17 cellular contexts compared by ENCODE assay signal in genomic region chr12:64998327-64999156, GRCh38.
DNase-seq lines count a peak whose midpoint lies in the region; ATAC-seq, FAIRE-seq and TF ChIP-seq lines count a peak whose summit lies in the region.
"Had no signal": no experiment of that assay in that cellular context is flagged by ENCODE, and none has a peak within 500 bp of the region (broad histone marks: within the 10 kb centered on the region; RNA-seq: fewer than 3 reads in every experiment).

No MANE protein-coding gene starts in this region.

- POLR2A ChIA-PET in Caco-2 (lab: Charles Lee) = no interaction called here
- POLR2A ChIA-PET in activated CD8-positive, alpha-beta T cell treated with anti-CD3 and anti-CD28 coated beads, Interleukin-2, amount 10 ng/mL, durations not matched to agents 7 days and 5 days (lab: Charles Lee) = no interaction called here

- H3K27me3 ChIP-seq in Caco-2 (replicated peaks; ENCODE audit: control insufficient read depth, insufficient read depth, low read length) (no peaks in the 10 kb centered on the region), keratinocyte (ENCODE audit: control insufficient read depth, extremely low read depth, insufficient read depth, low read length) (no peaks in the 10 kb centered on the region)
- H3K27me3 ChIP-seq: sigmoid colon had no signal

- H2AFZ ChIP-seq in keratinocyte (ENCODE audit: control insufficient read depth, low read length) = peak overlapping the region; percentile 20

- dilution Hi-C loops in keratinocyte (cut with MboI; ENCODE audit: extremely low pct_ligation_motif_present, low sequenced_read_pairs) = no loop called here

- no peak overlapping the region for H3K27ac ChIP-seq in keratinocyte (ENCODE audit: control insufficient read depth, insufficient read depth, low read length)
- H3K27ac ChIP-seq: brain microvascular endothelial cell, sigmoid colon had no signal

- H3K9me3 Mint-ChIP-seq in Caco-2 (ENCODE audit: unreplicated experiment) = peaks cover 36% of the 10 kb centered on the region
- H3K9me3 Mint-ChIP-seq in activated CD8-positive, alpha-beta T cell treated with anti-CD3 and anti-CD28 coated beads, Interleukin-2, amount 10 ng/mL, durations not matched to agents 7 days and 5 days (ENCODE audit: insufficient read depth) = no peaks in the 10 kb centered on the region
- H3K9me3 Mint-ChIP-seq: activated naive CD8-positive, alpha-beta T cell treated with anti-CD3 and anti-CD28 coated beads for 36 hours had no signal

- in situ Hi-C loops in SK-MEL-5 (cut with HindIII; ENCODE audit: low pct_unique_long_range_greater_than_20kb, low sequenced_read_pairs) = no loop called here

- H3K9me1 ChIP-seq in keratinocyte (ENCODE audit: control insufficient read depth, extremely low read depth, insufficient read depth, low read length) = no peaks in the 10 kb centered on the region

- no TSS peak for BruUV-seq in Caco-2 (replicated peaks; lab: Mats Ljungman, UMichigan)

- FAIRE-seq in keratinocyte (lab: Jason Lieb, UNC) = peak; percentile 82

- ATAC-seq in HG02759 (IDR thresholded peaks at IDR 0.05; ENCODE audit: unreplicated experiment) = no peak
- ATAC-seq in GM18511 (IDR thresholded peaks at IDR 0.05; ENCODE audit: unreplicated experiment) = no peak
- no peak for ATAC-seq in activated CD8-positive, alpha-beta T cell treated with anti-CD3 and anti-CD28 coated beads, Interleukin-2, amount 10 ng/mL, durations not matched to agents 7 days and 5 days

- no peak overlapping the region for H3K9ac ChIP-seq in keratinocyte (ENCODE audit: control insufficient read depth, extremely low read depth, insufficient read depth, low read length)

- H3K4me3 ChIP-seq in Caco-2 (ENCODE audit: low read depth, low read length) = no peak overlapping the region
- H3K4me3 ChIP-seq in keratinocyte (ENCODE audit: control insufficient read depth in 2 of 3, extremely low read depth in 1 of 3, insufficient read depth in 2 of 3, low read depth in 1 of 3, low read length in 3 of 3) = no peak overlapping the region
- H3K4me3 ChIP-seq: sigmoid colon had no signal

- no peaks in the 10 kb centered on the region for H3K36me3 Mint-ChIP-seq in Caco-2 (ENCODE audit: insufficient read depth, unreplicated experiment)
- H3K36me3 Mint-ChIP-seq in activated CD8-positive, alpha-beta T cell treated with anti-CD3 and anti-CD28 coated beads, Interleukin-2, amount 10 ng/mL, durations not matched to agents 7 days and 5 days (ENCODE audit: low read depth) = no peaks in the 10 kb centered on the region
- H3K36me3 Mint-ChIP-seq: activated naive CD8-positive, alpha-beta T cell treated with anti-CD3 and anti-CD28 coated beads for 36 hours had no signal

- no peaks in the 10 kb centered on the region for H3K27me3 Mint-ChIP-seq in Caco-2 (ENCODE audit: insufficient read depth, unreplicated experiment)
- H3K27me3 Mint-ChIP-seq in activated CD8-positive, alpha-beta T cell treated with anti-CD3 and anti-CD28 coated beads, Interleukin-2, amount 10 ng/mL, durations not matched to agents 7 days and 5 days (ENCODE audit: low read depth) = peaks cover 8% of the 10 kb centered on the region

- TF ChIP-seq CTCF in Caco-2 (IDR thresholded peaks at IDR 0.05; ENCODE audit: insufficient read depth in 1 of 2, low read depth in 1 of 2, low read length in 1 of 2, severe bottlenecking in 1 of 2, unreplicated experiment in 1 of 2) = no peak
- no peak for TF ChIP-seq CTCF in keratinocyte (optimal IDR thresholded peaks at IDR 0.05 in 1 of 3, IDR thresholded peaks at IDR 0.05 in 1 of 3, conservative IDR thresholded peaks at IDR 0.05 in 1 of 3; ENCODE audit: extremely low read depth in 1 of 3, insufficient read depth in 2 of 3, low read length in 3 of 3)

- peaks cover 43% of the 10 kb centered on the region for H3K4me1 ChIP-seq in Caco-2
- H3K4me1 ChIP-seq in keratinocyte (ENCODE audit: control insufficient read depth, extremely low read depth, insufficient read depth, low read length) = peaks cover 21% of the 10 kb centered on the region
- H3K4me1 ChIP-seq: sigmoid colon had no signal

- intact Hi-C loops in Caco-2 (cut with micrococcal nuclease; ENCODE audit: unreplicated experiment) = no loop called here
- intact Hi-C loops in posterior vena cava (cut with DNase I) = no loop called here

- CTCF ChIA-PET in Caco-2 (lab: Charles Lee) = interaction anchor here (1.3 kb wide), 1 partner anchor 94 kb away, joined by 3 read pairs; no protein-coding TSS in a partner anchor
- CTCF ChIA-PET in activated CD8-positive, alpha-beta T cell treated with anti-CD3 and anti-CD28 coated beads, Interleukin-2, amount 10 ng/mL, durations not matched to agents 7 days and 5 days (lab: Charles Lee) = interaction anchor here (1.5 kb wide), 1 partner anchor 16 kb away, joined by 4 read pairs; no protein-coding TSS in a partner anchor

- H3K4me2 ChIP-seq in keratinocyte (ENCODE audit: control insufficient read depth, extremely low read depth, insufficient read depth, low read depth, low read length) = no peak overlapping the region

- no peaks in the 10 kb centered on the region for H3K79me2 ChIP-seq in keratinocyte (ENCODE audit: control insufficient read depth, insufficient read depth, low read length)

- no peak overlapping the region for H3K4me3 Mint-ChIP-seq in Caco-2 (ENCODE audit: unreplicated experiment)
- H3K4me3 Mint-ChIP-seq in activated CD8-positive, alpha-beta T cell treated with anti-CD3 and anti-CD28 coated beads, Interleukin-2, amount 10 ng/mL, durations not matched to agents 7 days and 5 days = no peak overlapping the region
- H3K4me3 Mint-ChIP-seq: activated naive CD8-positive, alpha-beta T cell treated with anti-CD3 and anti-CD28 coated beads for 36 hours had no signal

- H3K36me3 ChIP-seq in Caco-2 (ENCODE audit: control insufficient read depth, insufficient read depth, low read length) = no peaks in the 10 kb centered on the region; the same call in 1 of the 2 replicates
- no peaks in the 10 kb centered on the region for H3K36me3 ChIP-seq in keratinocyte (ENCODE audit: control insufficient read depth in 2 of 2, extremely low read depth in 1 of 2, insufficient read depth in 2 of 2, low read length in 2 of 2)
- H3K36me3 ChIP-seq: brain microvascular endothelial cell, sigmoid colon had no signal

- peaks cover 31% of the 10 kb centered on the region for H3K4me1 Mint-ChIP-seq in Caco-2 (ENCODE audit: low read depth, unreplicated experiment)
- no peaks in the 10 kb centered on the region for H3K4me1 Mint-ChIP-seq in activated CD8-positive, alpha-beta T cell treated with anti-CD3 and anti-CD28 coated beads, Interleukin-2, amount 10 ng/mL, durations not matched to agents 7 days and 5 days (ENCODE audit: low read depth)
- H3K4me1 Mint-ChIP-seq: activated naive CD8-positive, alpha-beta T cell treated with anti-CD3 and anti-CD28 coated beads for 36 hours had no signal

- no peak for DNase-seq in Caco-2
- DNase-seq in SK-MEL-5 (ENCODE audit: low read depth, low spot score) = peak; percentile 90
- no peak for DNase-seq in keratinocyte (ENCODE audit: low read depth, low spot score)
- peak; percentile 67 for DNase-seq in pons (ENCODE audit: low spot score)
- no peak for DNase-seq in activated CD8-positive, alpha-beta T cell treated with anti-CD3 and anti-CD28 coated beads, Interleukin-2, amount 10 ng/mL, durations not matched to agents 7 days and 5 days
- no peak for DNase-seq in posterior vena cava (ENCODE audit: low spot score)
- DNase-seq: activated CD4-positive, alpha-beta T cell treated with anti-CD3 and anti-CD28 coated beads, Interleukin-2, amount 50 U/mL, for 4 hours; activated naive CD8-positive, alpha-beta T cell treated with anti-CD3 and anti-CD28 coated beads for 36 hours; activated T-cell treated with anti-CD3 and anti-CD28 coated beads, Interleukin-2, amount 50 U/mL, for 48 hours; brain microvascular endothelial cell; COR-L47; EL; NCI-H1436 treated with DMSO at 0.1 percent for 48 hours; sigmoid colon; stimulated activated CD4-positive, alpha-beta T cell treated with anti-CD3 and anti-CD28 coated beads, Interleukin-2, amount 100 ng/mL, for 24 hours had no signal

- H3K27ac Mint-ChIP-seq in Caco-2 (ENCODE audit: unreplicated experiment) = peak overlapping the region; percentile 42
- H3K27ac Mint-ChIP-seq in activated CD8-positive, alpha-beta T cell treated with anti-CD3 and anti-CD28 coated beads, Interleukin-2, amount 10 ng/mL, durations not matched to agents 7 days and 5 days = no peak overlapping the region
- H3K27ac Mint-ChIP-seq: activated naive CD8-positive, alpha-beta T cell treated with anti-CD3 and anti-CD28 coated beads for 36 hours had no signal

- no peaks in the 10 kb centered on the region for H4K20me1 ChIP-seq in keratinocyte (ENCODE audit: control insufficient read depth, extremely low read depth, insufficient read depth, low read length)

- H3K9me3 ChIP-seq in Caco-2 = no peaks in the 10 kb centered on the region
- no peaks in the 10 kb centered on the region for H3K9me3 ChIP-seq in keratinocyte (ENCODE audit: control insufficient read depth, low read depth, low read length)
- H3K9me3 ChIP-seq: sigmoid colon had no signal

Comparison
In these comparisons a context has a peak if more than half of its experiments do, and no peak if none do; other contexts are left out.
1. DNase-seq: peak in SK-MEL-5 (single experiment) and pons (single experiment); none in Caco-2 (0 of 2), keratinocyte (single experiment), activated CD8-positive, alpha-beta T cell treated with anti-CD3 and anti-CD28 coated beads, Interleukin-2, amount 10 ng/mL, durations not matched to agents 7 days and 5 days (single experiment) and posterior vena cava (single experiment).